Comparison of ENCODE assay signal across 15 cellular contexts in genomic region chr17:50693041-50693682, GRCh38. TPM values are rescaled to one million over a fixed set of nuclear protein-coding genes. Genes with fewer than 3 reads are reported as not detected.
DNase-seq lines count a peak whose midpoint lies in the region; ATAC-seq and TF ChIP-seq lines count a peak whose summit lies in the region.
"Had no signal": no experiment of that assay in that cellular context is flagged by ENCODE, and none has a peak within 500 bp of the region (broad histone marks: within the 10 kb centered on the region; RNA-seq: fewer than 3 reads in every experiment).

No MANE protein-coding gene starts in this region.

- CTCF ChIA-PET in GM10248 (lab: Yijun Ruan, JAX), result interaction anchor here (1.2 to 1.5 kb wide), 3 partner anchors 21 to 214 kb away, joined by 3 to 5 read pairs (median 4); no protein-coding TSS in a partner anchor

- H3K9me3 ChIP-seq in prostate gland, result no peaks in the 10 kb centered on the region
- H3K9me3 ChIP-seq: BLaER1, tibial artery had no signal

- intact Hi-C loops in prostate gland (cut with DNase I), result no loop called here

- peaks cover 24% of the 10 kb centered on the region for H3K4me1 ChIP-seq in prostate gland (replicated peaks)

- peak overlapping the region; percentile 99 for H3K27ac ChIP-seq in VCaP
- peak overlapping the region; percentile 65 to 73 for H3K27ac ChIP-seq in prostate gland
- H3K27ac ChIP-seq: BLaER1, foreskin keratinocyte had no signal

- ATAC-seq in GM21717 (IDR thresholded peaks at IDR 0.05; ENCODE audit: unreplicated experiment) (no peak), GM18868 (IDR thresholded peaks at IDR 0.05; ENCODE audit: unreplicated experiment) (no peak)
- ATAC-seq: activated T-helper 17 cell treated with anti-CD3 and anti-CD28 coated beads, Interleukin-2, amount 50 U/mL, for 72 hours; foreskin keratinocyte had no signal

- peak; percentile 96 for DNase-seq in DMS53 (lab: John Stamatoyannopoulos, UW)
- peak; percentile 47 for DNase-seq in glomerular visceral epithelial cell (ENCODE audit: extremely low spot score)
- no peak for DNase-seq in prostate gland (ENCODE audit: low spot score)
- no peak for DNase-seq in GM10248 (ENCODE audit: extremely low spot score)
- no peak for DNase-seq in C1 segment of cervical spinal cord (lab: John Stamatoyannopoulos, UW)
- DNase-seq: activated CD4-positive, alpha-beta T cell treated with anti-CD3 and anti-CD28 coated beads, Interleukin-2, amount 10 ng/mL, durations not matched to agents 24 days and 14 days; foreskin keratinocyte; MV-4-11; NCI-H748 treated with DMSO at 0.1 percent for 48 hours; tibial artery had no signal

- TF ChIP-seq CTCF in VCaP (conservative IDR thresholded peaks at IDR 0.05), result no peak
- TF ChIP-seq CTCF in prostate gland (IDR thresholded peaks at IDR 0.05), result no peak
- no peak for TF ChIP-seq CTCF in GM10248 (IDR thresholded peaks at IDR 0.05; ENCODE audit: control extremely low read depth, extremely low read depth, low read depth, missing control alignments)

- 42% methylated on average over 5 of the region's 5 CpGs for WGBS in prostate gland

- POLR2A ChIA-PET in GM10248 (lab: Yijun Ruan, JAX), result no interaction called here

- no peaks in the 10 kb centered on the region for H3K27me3 ChIP-seq in prostate gland (replicated peaks; ENCODE audit: insufficient read depth)
- H3K27me3 ChIP-seq: BLaER1, foreskin keratinocyte, tibial artery had no signal

- TF ChIP-seq POLR2A in prostate gland (IDR thresholded peaks at IDR 0.05), result no peak

- H3K36me3 ChIP-seq in prostate gland, result peaks cover 7 to 9% of the 10 kb centered on the region in 2 donors

- no peak overlapping the region for H3K4me3 ChIP-seq in prostate gland
- H3K4me3 ChIP-seq: BLaER1, tibial artery had no signal

RNA-seq across cellular contexts. Expression of gene ANKRD40, which starts 14.6 kb away (rescaled TPM):
- 10 to 100 TPM; 31.2 to 36.0 TPM for total RNA-seq in prostate gland

RNA-seq across cellular contexts. Expression of gene LUC7L3, which starts 26.2 kb away (rescaled TPM):
- total RNA-seq in prostate gland, result 100 to 1,000 TPM in 1 of 2 donors, 10 to 100 TPM in 1; 45.4 to 234 TPM

RNA-seq across cellular contexts. Expression of gene ABCC3, which starts 58.5 kb away (rescaled TPM):
- 10 to 100 TPM; 65.9 to 66.1 TPM for total RNA-seq in prostate gland
- total RNA-seq: activated CD4-positive, alpha-beta T cell treated with anti-CD3 and anti-CD28 coated beads, Interleukin-2, amount 10 ng/mL, durations not matched to agents 24 days and 14 days had no signal

Comparison
In these comparisons a context has a peak if more than half of its experiments do, and no peak if none do; other contexts are left out.
1. DNase-seq: peak in DMS53 (single experiment) and glomerular visceral epithelial cell (single experiment); none in prostate gland (single experiment), GM10248 (single experiment) and C1 segment of cervical spinal cord (0 of 14).